ENCODE assay signal across 8 cellular contexts in the genomic region with DNA sequence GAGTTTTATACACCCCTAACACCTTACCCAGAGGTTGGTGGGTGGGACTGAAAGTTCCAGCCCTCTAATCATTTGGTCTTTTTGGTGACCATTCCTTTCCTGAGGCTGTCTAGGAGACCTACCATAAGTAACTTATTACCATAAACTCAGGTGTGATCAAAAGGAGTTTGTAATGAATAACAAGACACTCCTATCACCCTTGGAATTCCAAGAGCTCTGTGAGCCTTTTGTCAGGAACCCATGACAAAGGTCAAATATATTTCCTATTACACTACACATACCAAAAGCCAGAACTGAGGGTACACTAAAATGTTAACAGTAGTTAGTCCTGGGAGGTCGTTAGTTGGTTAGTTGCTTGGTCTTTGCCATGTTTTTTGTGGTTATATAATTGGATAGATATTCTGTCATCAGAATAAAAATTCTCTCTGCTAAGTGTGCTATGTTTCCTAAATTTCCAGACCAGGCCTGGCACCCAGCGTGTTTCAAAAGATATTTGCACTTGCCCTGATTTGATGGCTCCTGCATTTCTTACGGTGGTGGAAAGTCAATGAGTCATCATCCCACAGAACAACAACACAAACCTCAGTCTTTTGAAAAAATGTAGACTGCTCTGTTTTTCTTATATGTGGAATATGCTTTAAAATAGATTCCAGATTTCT. TPM values are rescaled to one million over a fixed set of nuclear protein-coding genes. Genes with fewer than 3 reads are reported as not detected.
A peak's percentile ranks its signal among the peaks of the same experiment; 100 is the strongest.
DNase-seq lines count a peak whose midpoint lies in the region; ATAC-seq and TF ChIP-seq lines count a peak whose summit lies in the region.

No MANE protein-coding gene starts in this region.

- no peak overlapping the region for H2AFZ ChIP-seq in fibroblast of lung (ENCODE audit: low read length)

- peaks cover 8% of the 10 kb centered on the region for H3K4me1 ChIP-seq in fibroblast of lung (ENCODE audit: control insufficient read depth, extremely low read depth, insufficient read depth, low read length)

- no peaks in the 10 kb centered on the region for H3K9me3 ChIP-seq in fibroblast of lung (ENCODE audit: control insufficient read depth, insufficient read depth, low read depth, low read length)

- H4K20me1 ChIP-seq in fibroblast of lung (ENCODE audit: control insufficient read depth, extremely low read depth, insufficient read depth, low read length) = no peaks in the 10 kb centered on the region

- no peak overlapping the region for H3K4me3 ChIP-seq in fibroblast of lung (replicated peaks in 1 of 4; ENCODE audit: control extremely low read depth in 1 of 4, insufficient read depth in 1 of 4, low read depth in 3 of 4, low read length in 4 of 4)
- no peak overlapping the region for H3K4me3 ChIP-seq in retinal pigment epithelial cell (ENCODE audit: low read length)

- no peaks in the 10 kb centered on the region for H3K27me3 ChIP-seq in fibroblast of lung (ENCODE audit: control insufficient read depth, insufficient read depth, low read length)

- H3K9ac ChIP-seq in fibroblast of lung (ENCODE audit: insufficient read depth, low read length) = no peak overlapping the region

- H3K4me2 ChIP-seq in fibroblast of lung (ENCODE audit: extremely low read depth, insufficient read depth, low read length) = peak overlapping the region; percentile 32

- H3K79me2 ChIP-seq in fibroblast of lung (ENCODE audit: control insufficient read depth, insufficient read depth, low read length) = no peaks in the 10 kb centered on the region

- TF ChIP-seq CTCF in fibroblast of lung (conservative IDR thresholded peaks at IDR 0.05 in 1 of 2, IDR thresholded peaks at IDR 0.05 in 1 of 2; ENCODE audit: low read depth in 1 of 2, low read length in 2 of 2) (no peak), retinal pigment epithelial cell (conservative IDR thresholded peaks at IDR 0.05; ENCODE audit: low read depth, low read length) (no peak)

- peak overlapping the region; percentile 38 for H3K27ac ChIP-seq in fibroblast of lung (ENCODE audit: insufficient read depth, low read length)

- no peak for ATAC-seq in GM21528 (IDR thresholded peaks at IDR 0.05; ENCODE audit: low FRiP score, unreplicated experiment)
- ATAC-seq in GM21515 (IDR thresholded peaks at IDR 0.05; ENCODE audit: unreplicated experiment) = no peak

- DNase-seq in GM04503 (ENCODE audit: low read depth) = peak; percentile 87
- DNase-seq in SW480 (ENCODE audit: low spot score) = peak; percentile 64
- peak; percentile 76 to 95 for DNase-seq in fibroblast of lung (ENCODE audit: low read depth in 2 of 2)
- DNase-seq in retinal pigment epithelial cell (ENCODE audit: low read depth) = peak; percentile 65
- no peak for DNase-seq in NCI-H2029 (lab: John Stamatoyannopoulos, UW)
- DNase-seq in NCI-H187 treated with DMSO at 0.1 percent for 48 hours (lab: John Stamatoyannopoulos, UW) = no peak

- peaks cover 10% of the 10 kb centered on the region for H3K36me3 ChIP-seq in fibroblast of lung (ENCODE audit: control insufficient read depth, insufficient read depth, low read length)

RNA-seq across cellular contexts. Expression of a gene that starts 27.0 kb away (rescaled TPM):
- 0.17 and 0.26 TPM in 2 replicates for total RNA-seq in fibroblast of lung
- polyA plus RNA-seq in fibroblast of lung = 0.19 and 0.30 TPM in 2 replicates
- polyA plus RNA-seq in fibroblast of lung (2012) = 0.26 and 0.28 TPM in 2 replicates
- polyA minus RNA-seq in fibroblast of lung (ENCODE audit: low replicate concordance) = 0.08 TPM in 1 of 2 replicates, not detected in the other

RNA-seq across cellular contexts. Expression of a gene that starts 50.2 kb away (rescaled TPM):
- total RNA-seq in fibroblast of lung = 33.1 and 41.6 TPM in 2 replicates
- 39.4 and 76.4 TPM in 2 replicates for polyA plus RNA-seq in fibroblast of lung
- polyA plus RNA-seq in fibroblast of lung (2012) = 49.0 and 107 TPM in 2 replicates
- polyA minus RNA-seq in fibroblast of lung (ENCODE audit: low replicate concordance) = 32.0 and 81.7 TPM in 2 replicates

Comparison
In these comparisons a context has a peak if more than half of its experiments do, and no peak if none do; other contexts are left out.
1. DNase-seq: peak in GM04503 (single experiment), SW480 (single experiment), fibroblast of lung (2 of 2) and retinal pigment epithelial cell (single experiment); none in NCI-H2029 (single experiment) and NCI-H187 treated with DMSO at 0.1 percent for 48 hours (single experiment).